ENCODE assay signal across 8 cellular contexts in genomic region chr17:59828819-59829216, GRCh38.
DNase-seq lines count a peak whose midpoint lies in the region; ATAC-seq and TF ChIP-seq lines count a peak whose summit lies in the region.
"Not testable (repeated sequence)": the region's sequence is repeated elsewhere in the genome, so short reads cannot be mapped to it uniquely, and the experiment has no call there.

No MANE protein-coding gene starts in this region.

- not testable (repeated sequence) for H2AFZ ChIP-seq in KMS-11 (ENCODE audit: low read depth)

- H3K79me2 ChIP-seq in KMS-11 (ENCODE audit: insufficient read depth, low read depth), result not testable (repeated sequence)

- intact Hi-C loops in sigmoid colon (cut with DNase I), result loop anchor here (5.0 kb wide), 1 partner anchor 42 kb away; no protein-coding TSS in a partner anchor
- intact Hi-C loops in transverse colon (cut with DNase I; ENCODE audit: low total_unique reads), result not testable (repeated sequence)

- WGBS in esophagus, 2 donors, result 37 to 40% methylated on average over 7 of the region's 7 CpGs
- WGBS in sigmoid colon, 2 donors, result 6 to 40% methylated on average over 7 of the region's 7 CpGs
- WGBS in transverse colon (ENCODE audit: low coverage in 1 of 2), 2 donors, result 16 to 29% methylated on average over 4 to 7 of the region's 7 CpGs

- not testable (repeated sequence) for TF ChIP-seq EP300 in sigmoid colon (IDR thresholded peaks at IDR 0.05); transverse colon (IDR thresholded peaks at IDR 0.05; ENCODE audit: low read depth)

- H3K27ac ChIP-seq in KMS-11, result peak overlapping the region; percentile 81
- H3K27ac ChIP-seq in VCaP, result peak overlapping the region; percentile 96
- H3K27ac ChIP-seq in esophagus (ENCODE audit: low read depth in 2 of 2, low read length in 1 of 2), result peak overlapping the region; percentile 71 to 74
- peak overlapping the region; percentile 71 to 94 (median 78) for H3K27ac ChIP-seq in sigmoid colon
- H3K27ac ChIP-seq in transverse colon, result peak overlapping the region; percentile 90 to 94 (median 92)

- H3K36me3 ChIP-seq in GM06990 (ENCODE audit: control insufficient read depth, insufficient read depth, low read length); KMS-11 (ENCODE audit: insufficient read depth); esophagus (ENCODE audit: control insufficient read depth in 2 of 2, insufficient read depth in 2 of 2, low read length in 1 of 2); sigmoid colon; transverse colon: not testable (repeated sequence)

- peak overlapping the region; percentile 53 for H3K4me3 ChIP-seq in GM06990 (replicated peaks; ENCODE audit: low read depth, low read length)
- not testable (repeated sequence) for H3K4me3 ChIP-seq in KMS-11 (IDR thresholded peaks at IDR 0.05; ENCODE audit: insufficient read depth, low read depth, low read length); esophagus (ENCODE audit: low read depth in 1 of 2, low read length in 2 of 2); sigmoid colon
- H3K4me3 ChIP-seq in transverse colon, result peak overlapping the region in 2 of 4 donors; percentile 0 to 29

- not testable (repeated sequence) for H3K27me3 ChIP-seq in GM06990 (replicated peaks; ENCODE audit: control insufficient read depth, insufficient read depth, low read length); KMS-11 (ENCODE audit: insufficient read depth, low read depth); esophagus (ENCODE audit: control insufficient read depth in 1 of 2, insufficient read depth in 2 of 2, low read length in 2 of 2); sigmoid colon; transverse colon

- not testable (repeated sequence) for H3K9me3 ChIP-seq in esophagus (ENCODE audit: control insufficient read depth in 2 of 2, insufficient read depth in 1 of 2, low read depth in 1 of 2, low read length in 1 of 2); sigmoid colon; transverse colon

- H3K9me3 Mint-ChIP-seq in activated naive CD4-positive, alpha-beta T cell treated with anti-CD3 and anti-CD28 coated beads, Interleukin-2, amount 50 U/mL, for 72 hours; memory B cell: not testable (repeated sequence)

- H3K9ac ChIP-seq in KMS-11, result peak overlapping the region; percentile 47

- not testable (repeated sequence) for TF ChIP-seq POLR2A in sigmoid colon (IDR thresholded peaks at IDR 0.05); transverse colon (IDR thresholded peaks at IDR 0.05)

- peaks cover 40 to 43% of the 10 kb centered on the region in 2 donors for H3K36me3 Mint-ChIP-seq in activated naive CD4-positive, alpha-beta T cell treated with anti-CD3 and anti-CD28 coated beads, Interleukin-2, amount 50 U/mL, for 72 hours
- not testable (repeated sequence) for H3K36me3 Mint-ChIP-seq in memory B cell

- H4K20me1 ChIP-seq in KMS-11 (ENCODE audit: insufficient read depth), result not testable (repeated sequence)

- ATAC-seq in activated naive CD4-positive, alpha-beta T cell treated with anti-CD3 and anti-CD28 coated beads, Interleukin-2, amount 50 U/mL, for 72 hours, result peak; percentile 6 to 33
- peak; percentile 13 for ATAC-seq in memory B cell (ENCODE audit: low read depth)

- not testable (repeated sequence) for TF ChIP-seq CTCF in GM06990 (IDR thresholded peaks at IDR 0.05; ENCODE audit: insufficient read depth, low read length, poor library complexity, severe bottlenecking); KMS-11 (conservative IDR thresholded peaks at IDR 0.05; ENCODE audit: low read depth, low read length); VCaP (conservative IDR thresholded peaks at IDR 0.05); sigmoid colon (IDR thresholded peaks at IDR 0.05); transverse colon (IDR thresholded peaks at IDR 0.05)

- peak overlapping the region; percentile 98 to 100 for H3K27ac Mint-ChIP-seq in activated naive CD4-positive, alpha-beta T cell treated with anti-CD3 and anti-CD28 coated beads, Interleukin-2, amount 50 U/mL, for 72 hours
- H3K27ac Mint-ChIP-seq in memory B cell, result peak overlapping the region; percentile 75

- H3K4me1 Mint-ChIP-seq in memory B cell, result peaks cover 53% of the 10 kb centered on the region

- DNase-seq in GM06990 (ENCODE audit: extremely low read depth, insufficient read length); activated naive CD4-positive, alpha-beta T cell treated with anti-CD3 and anti-CD28 coated beads, Interleukin-2, amount 50 U/mL, for 72 hours (ENCODE audit: low spot score in 2 of 2); memory B cell (ENCODE audit: low spot score in 2 of 2); sigmoid colon; transverse colon: not testable (repeated sequence)

- not testable (repeated sequence) for H3K27me3 Mint-ChIP-seq in memory B cell

- H3K4me1 ChIP-seq in KMS-11 (ENCODE audit: low read depth, poor library complexity, severe bottlenecking), result peaks cover 93% of the 10 kb centered on the region
- not testable (repeated sequence) for H3K4me1 ChIP-seq in esophagus (ENCODE audit: control insufficient read depth in 2 of 2, insufficient read depth in 2 of 2, low read length in 1 of 2)
- peaks cover 0 to 83% (median 60%) of the 10 kb centered on the region in 4 donors for H3K4me1 ChIP-seq in sigmoid colon
- H3K4me1 ChIP-seq in transverse colon, result peaks cover 36 to 76% (median 54%) of the 10 kb centered on the region in 4 donors

- in situ Hi-C loops in transverse colon (cut with MboI; ENCODE audit: low pct_ligation_motif_present in 1 of 4, low pct_unique_long_range_greater_than_20kb in 1 of 4, low sequenced_read_pairs in 3 of 4), result not testable (repeated sequence)

- H3K4me2 ChIP-seq in KMS-11, result peak overlapping the region; percentile 82

- peak overlapping the region; percentile 71 for H3K4me3 Mint-ChIP-seq in memory B cell
